Comparison of ENCODE assay signal across 27 cellular contexts in genomic region chr1:171455967-171456366, GRCh38.
"Had no signal": no experiment of that assay in that cellular context is flagged by ENCODE, and none has a peak within 500 bp of the region (broad histone marks: within the 10 kb centered on the region; RNA-seq: fewer than 3 reads in every experiment).

No MANE protein-coding gene starts in this region.

- ATAC-seq: gastroesophageal sphincter; heart left ventricle; left cardiac atrium; left lung; naive thymus-derived CD4-positive, alpha-beta T cell; sciatic nerve had no signal

- H3K4me1 Mint-ChIP-seq: mesothelial cell of epicardium; naive thymus-derived CD4-positive, alpha-beta T cell; nephron; neural progenitor cell had no signal

- H3K9me3 Mint-ChIP-seq: type B pancreatic cell had no signal

- H3K4me3 ChIP-seq: dorsolateral prefrontal cortex, gastroesophageal sphincter, heart left ventricle, hepatocyte, left lung, neural progenitor cell, prostate gland, right atrium auricular region, smooth muscle cell, stomach, testis, tibial artery had no signal

- H3K4me2 ChIP-seq: hepatocyte, neural progenitor cell, smooth muscle cell had no signal

- H3K9me3 ChIP-seq: gastroesophageal sphincter, left lung, prostate gland, testis, tibial artery had no signal

- FAIRE-seq: islet of Langerhans had no signal

- H3K27ac ChIP-seq: dorsolateral prefrontal cortex, heart left ventricle, hepatocyte, left lung, neural progenitor cell, prostate gland, right atrium auricular region, stomach, testis, tibial artery had no signal

- H3K27me3 Mint-ChIP-seq: type B pancreatic cell had no signal

- H3K4me3 Mint-ChIP-seq: mesothelial cell of epicardium; naive thymus-derived CD4-positive, alpha-beta T cell; nephron; neural progenitor cell; type B pancreatic cell had no signal

- H3K4me1 ChIP-seq: heart left ventricle, left lung, neural progenitor cell, prostate gland, right atrium auricular region, stomach, testis, tibial artery had no signal

- H3K36me3 Mint-ChIP-seq: mesothelial cell of epicardium, neural progenitor cell, type B pancreatic cell had no signal

- H2AFZ ChIP-seq: hepatocyte, neural progenitor cell had no signal

- H3K79me2 ChIP-seq: hepatocyte had no signal

- H3K9ac ChIP-seq: neural progenitor cell had no signal

- DNase-seq: cortex of kidney; dorsolateral prefrontal cortex; effector CD4-positive, alpha-beta T cell; heart left ventricle; left cardiac atrium; left lung; mesenchymal stem cell; naive thymus-derived CD4-positive, alpha-beta T cell; stimulated activated CD4-positive, alpha-beta T cell treated with anti-CD3 and anti-CD28 coated beads, Interleukin-12 subunit alpha, Interleukin-12 subunit beta, amount 100 ng/mL, for 4 hours; stimulated activated CD4-positive, alpha-beta T cell treated with anti-CD3 and anti-CD28 coated beads, Interleukin-1b, Interleukin-23, amount 100 ng/mL, for 48 hours; stimulated activated CD4-positive, alpha-beta T cell treated with anti-CD3 and anti-CD28 coated beads, Interleukin-4, amount 100 ng/mL, for 1 hour; stimulated activated CD8-positive, alpha-beta memory T cell treated with anti-CD3 and anti-CD28 coated beads, Interleukin-4, amount 100 ng/mL, for 48 hours; stimulated activated naive CD4-positive, alpha-beta T cell treated with Interleukin-2 at 50 U/mL for 16 hours; stomach; testis; tibial artery had no signal

- H3K27me3 ChIP-seq: dorsolateral prefrontal cortex, gastroesophageal sphincter, heart left ventricle, hepatocyte, left lung, neural progenitor cell, right atrium auricular region, stomach, testis, tibial artery had no signal

- H3K36me3 ChIP-seq: gastroesophageal sphincter, heart left ventricle, left lung, neural progenitor cell, prostate gland, right atrium auricular region, stomach, tibial artery had no signal
